Comparison of ENCODE assay signal across 22 cellular contexts in genomic region chr3:44026224-44026865, GRCh38.
"Had no signal": no experiment of that assay in that cellular context is flagged by ENCODE, and none has a peak within 500 bp of the region (broad histone marks: within the 10 kb centered on the region; RNA-seq: fewer than 3 reads in every experiment).

No MANE protein-coding gene starts in this region.

- H3K9ac ChIP-seq: KMS-11 had no signal

- H3K9me3 ChIP-seq: adrenal gland had no signal

- H3K4me3 ChIP-seq: adrenal gland had no signal

- H3K4me2 ChIP-seq: KMS-11 had no signal

- H3K36me3 ChIP-seq: adrenal gland had no signal

- DNase-seq: activated CD4-positive, alpha-beta T cell treated with anti-CD3 and anti-CD28 coated beads for 48 hours; activated CD4-positive, alpha-beta T cell treated with anti-CD3 and anti-CD28 coated beads, Interleukin-2, amount 50 U/mL, for 4 hours; activated CD8-positive, alpha-beta memory T cell treated with anti-CD3 and anti-CD28 coated beads, Interleukin-2, amount 50 U/mL, for 48 hours; activated CD8-positive, alpha-beta T cell treated with anti-CD3 and anti-CD28 coated beads, Interleukin-2, amount 10 ng/mL, durations not matched to agents 7 days and 5 days; activated naive CD4-positive, alpha-beta T cell treated with anti-CD3 and anti-CD28 coated beads, Interleukin-2, amount 50 U/mL, for 16 hours; activated naive CD8-positive, alpha-beta T cell treated with anti-CD3 and anti-CD28 coated beads, Interleukin-2, amount 10 ng/mL, durations not matched to agents 7 days and 5 days; activated T-cell treated with anti-CD3 and anti-CD28 coated beads, Interleukin-2, amount 50 U/mL, for 1 hour; adrenal gland; anterior cingulate cortex; central memory CD4-positive, alpha-beta T cell; MM.1S; NCI-H1105; NCI-H1436; NCI-H187; NCI-H2081; NCI-H510A treated with DMSO at 0.1 percent for 48 hours; NCI-H69; NK-92 treated with Interleukin-12 subunit alpha and Interleukin-12 subunit beta, amount 100 ng/mL, for 24 hours; OCI-M1; RPMI8226; SHP77 had no signal

- H3K27ac ChIP-seq: adrenal gland, KMS-11 had no signal
